Comparison of ENCODE assay signal across 8 cellular contexts in genomic region chr5:178145965-178146820, GRCh38. TPM values are rescaled to one million over a fixed set of nuclear protein-coding genes. Genes with fewer than 3 reads are reported as not detected.
DNase-seq lines count a peak whose midpoint lies in the region; ATAC-seq lines count a peak whose summit lies in the region.

No MANE protein-coding gene starts in this region.

- peak; percentile 67 for ATAC-seq in HG03432 (IDR thresholded peaks at IDR 0.05; ENCODE audit: unreplicated experiment)

- H3K4me1 Mint-ChIP-seq in activated T-cell treated with anti-CD3 and anti-CD28 coated beads, Interleukin-2, amount 50 U/mL, for 24 hours (ENCODE audit: low read depth) = peaks cover 49% of the 10 kb centered on the region

- no peaks in the 10 kb centered on the region for H3K27me3 Mint-ChIP-seq in activated T-cell treated with anti-CD3 and anti-CD28 coated beads, Interleukin-2, amount 50 U/mL, for 24 hours

- H3K36me3 Mint-ChIP-seq in activated T-cell treated with anti-CD3 and anti-CD28 coated beads, Interleukin-2, amount 50 U/mL, for 24 hours (ENCODE audit: low read depth) = peaks cover 95% of the 10 kb centered on the region

- peak; percentile 17 for DNase-seq in NCI-H2171 treated with DMSO at 0.1 percent for 48 hours (lab: John Stamatoyannopoulos, UW)
- no peak for DNase-seq in NCI-H2171 (lab: John Stamatoyannopoulos, UW)
- peak; percentile 47 for DNase-seq in OCI-M1 (lab: John Stamatoyannopoulos, UW)
- peak; percentile 79 for DNase-seq in activated T-cell treated with anti-CD3 and anti-CD28 coated beads, Interleukin-2, amount 50 U/mL, for 24 hours
- DNase-seq in fibroblast of peridontal ligament (ENCODE audit: extremely low read depth) = peak; percentile 28
- DNase-seq in renal cortical epithelial cell (ENCODE audit: low read depth) = peak; percentile 49
- no peak for DNase-seq in GF-D8 (lab: John Stamatoyannopoulos, UW)

- H3K9me3 Mint-ChIP-seq in activated T-cell treated with anti-CD3 and anti-CD28 coated beads, Interleukin-2, amount 50 U/mL, for 24 hours = no peaks in the 10 kb centered on the region

- H3K27ac Mint-ChIP-seq in activated T-cell treated with anti-CD3 and anti-CD28 coated beads, Interleukin-2, amount 50 U/mL, for 24 hours = peak overlapping the region; percentile 75

- no peak overlapping the region for H3K4me3 Mint-ChIP-seq in activated T-cell treated with anti-CD3 and anti-CD28 coated beads, Interleukin-2, amount 50 U/mL, for 24 hours

RNA-seq across cellular contexts. Expression of gene NHP2, which starts 7.5 kb away (rescaled TPM):
- total RNA-seq in renal cortical epithelial cell = 146 and 242 TPM in 2 replicates

RNA-seq across cellular contexts. Expression of gene RMND5B, which starts 15.4 kb away (rescaled TPM):
- 30.9 and 34.1 TPM in 2 replicates for total RNA-seq in renal cortical epithelial cell

RNA-seq across cellular contexts. Expression of gene N4BP3, which starts 32.9 kb away (rescaled TPM):
- 2.6 and 3.3 TPM in 2 replicates for total RNA-seq in renal cortical epithelial cell

RNA-seq across cellular contexts. Expression of gene GMCL2, which starts 41.0 kb away (rescaled TPM):
- total RNA-seq in renal cortical epithelial cell = not detected in 2 replicates

RNA-seq across cellular contexts. Expression of gene HNRNPAB, which starts 58.1 kb away (rescaled TPM):
- total RNA-seq in renal cortical epithelial cell = 51.1 and 56.9 TPM in 2 replicates

Comparison
In these comparisons a context has a peak if more than half of its experiments do, and no peak if none do; other contexts are left out.
1. DNase-seq: peak in NCI-H2171 treated with DMSO at 0.1 percent for 48 hours (single experiment), OCI-M1 (single experiment), activated T-cell treated with anti-CD3 and anti-CD28 coated beads, Interleukin-2, amount 50 U/mL, for 24 hours (single experiment), fibroblast of peridontal ligament (single experiment) and renal cortical epithelial cell (single experiment); none in NCI-H2171 (single experiment) and GF-D8 (single experiment).